16 cellular contexts compared by ENCODE assay signal in the genomic region with DNA sequence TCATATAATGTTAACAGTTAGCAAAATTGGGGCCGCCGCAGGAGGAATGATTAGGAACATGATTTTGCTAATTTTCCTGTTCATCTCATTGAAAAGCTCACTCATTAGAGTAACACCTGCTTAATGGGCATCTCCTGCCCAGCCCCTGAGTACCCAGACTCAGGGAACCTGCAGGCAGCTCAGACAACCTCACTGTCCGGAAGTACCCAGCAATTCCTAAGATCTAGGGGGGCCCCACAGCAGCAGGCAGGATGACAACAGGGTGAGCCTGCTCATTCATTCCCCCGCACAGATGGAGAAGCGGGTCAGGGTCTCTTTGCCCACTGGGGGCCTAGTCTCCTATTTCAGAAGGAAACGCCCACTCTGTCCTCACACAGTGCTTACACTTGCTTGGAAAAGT. TPM values are rescaled to one million over a fixed set of nuclear protein-coding genes. Genes with fewer than 3 reads are reported as not detected.
A peak's percentile ranks its signal among the peaks of the same experiment; 100 is the strongest.
DNase-seq lines count a peak whose midpoint lies in the region; ATAC-seq and TF ChIP-seq lines count a peak whose summit lies in the region.
"Had no signal": no experiment of that assay in that cellular context is flagged by ENCODE, and none has a peak within 500 bp of the region (broad histone marks: within the 10 kb centered on the region; RNA-seq: fewer than 3 reads in every experiment).

No MANE protein-coding gene starts in this region.

- TF ChIP-seq POLR2A in gastrocnemius medialis (IDR thresholded peaks at IDR 0.05) = no peak

- peaks cover 26% of the 10 kb centered on the region for H3F3A ChIP-seq in MM.1S (ENCODE audit: insufficient read depth, low read length)

- no TSS peak for BruUV-seq in A673 (replicated peaks; lab: Mats Ljungman, UMichigan)

- no peaks in the 10 kb centered on the region for H3K9me3 Mint-ChIP-seq in activated T-cell treated with anti-CD3 and anti-CD28 coated beads, Interleukin-2, amount 50 U/mL, for 72 hours
- H3K9me3 Mint-ChIP-seq: endodermal cell had no signal

- H3K36me3 Mint-ChIP-seq in activated T-cell treated with anti-CD3 and anti-CD28 coated beads, Interleukin-2, amount 50 U/mL, for 72 hours (ENCODE audit: insufficient read depth in 2 of 2) = peaks cover 6 to 19% of the 10 kb centered on the region in 2 donors

- H3K4me1 Mint-ChIP-seq in activated T-cell treated with anti-CD3 and anti-CD28 coated beads, Interleukin-2, amount 50 U/mL, for 72 hours (ENCODE audit: low read depth) = peaks cover 81% of the 10 kb centered on the region
- H3K4me1 Mint-ChIP-seq: endodermal cell had no signal

- no peak overlapping the region for H2AFZ ChIP-seq in MM.1S (ENCODE audit: low read length)

- no peaks in the 10 kb centered on the region for H3K27me3 ChIP-seq in MM.1S (replicated peaks; ENCODE audit: insufficient read depth, low read length)
- H3K27me3 ChIP-seq in effector memory CD4-positive, alpha-beta T cell (replicated peaks; ENCODE audit: control insufficient read depth, insufficient read depth, low read length, poor library complexity, severe bottlenecking) = no peaks in the 10 kb centered on the region
- no peaks in the 10 kb centered on the region for H3K27me3 ChIP-seq in gastrocnemius medialis
- no peaks in the 10 kb centered on the region for H3K27me3 ChIP-seq in A673 (replicated peaks; ENCODE audit: insufficient read depth, low read depth, low read length, poor library complexity)
- H3K27me3 ChIP-seq: Peyer's patch had no signal

- intact Hi-C loops in gastrocnemius medialis (cut with DNase I; ENCODE audit: low total_unique reads) = no loop called here
- intact Hi-C loops in A673 (cut with micrococcal nuclease; ENCODE audit: unreplicated experiment) = no loop called here

- H3K27ac ChIP-seq in MM.1S (ENCODE audit: low read length) = peak overlapping the region; percentile 3; the same call in 1 of the 2 replicates
- H3K27ac ChIP-seq in effector memory CD4-positive, alpha-beta T cell (ENCODE audit: insufficient read depth, low read length, poor library complexity, severe bottlenecking) = peak overlapping the region; percentile 54
- H3K27ac ChIP-seq in gastrocnemius medialis = peak overlapping the region; percentile 94 to 100 (median 98)
- H3K27ac ChIP-seq in A673 (ENCODE audit: low read depth, low read length, poor library complexity, severe bottlenecking) = no peak overlapping the region
- H3K27ac ChIP-seq: lower lobe of right lung had no signal

- no peak overlapping the region for H3K4me2 ChIP-seq in MM.1S (ENCODE audit: low read depth, low read length)

- TF ChIP-seq CTCF in MM.1S (IDR thresholded peaks at IDR 0.05; ENCODE audit: low read length) (no peak), gastrocnemius medialis (IDR thresholded peaks at IDR 0.05 in 4 of 5, conservative IDR thresholded peaks at IDR 0.05 in 1 of 5) (no peak), A673 (conservative IDR thresholded peaks at IDR 0.05; ENCODE audit: low read depth, low read length) (no peak)

- CTCF ChIA-PET in A673 (lab: Charles Lee) = no interaction called here

- POLR2A ChIA-PET in A673 (lab: Charles Lee; ENCODE audit: low non-redundant PET) = no interaction called here

- peaks cover 31% of the 10 kb centered on the region for H3K4me1 ChIP-seq in MM.1S (ENCODE audit: low read length)
- H3K4me1 ChIP-seq in effector memory CD4-positive, alpha-beta T cell (ENCODE audit: control insufficient read depth, insufficient read depth, low read length, poor library complexity, severe bottlenecking) = peaks cover 56% of the 10 kb centered on the region
- peaks cover 30 to 41% of the 10 kb centered on the region in 2 donors for H3K4me1 ChIP-seq in gastrocnemius medialis
- H3K4me1 ChIP-seq in A673 (ENCODE audit: insufficient read depth, low read length, poor library complexity, severe bottlenecking) = no peaks in the 10 kb centered on the region

- H3K9ac ChIP-seq in MM.1S (ENCODE audit: low read length) = no peak overlapping the region

- no peak for ATAC-seq in activated T-cell treated with anti-CD3 and anti-CD28 coated beads, Interleukin-2, amount 50 U/mL, for 72 hours (replicated peaks in 1 of 2)
- no peak for ATAC-seq in gastrocnemius medialis
- ATAC-seq in HG02884 (IDR thresholded peaks at IDR 0.05; ENCODE audit: unreplicated experiment) = no peak
- no peak for ATAC-seq in GM21825 (IDR thresholded peaks at IDR 0.05; ENCODE audit: unreplicated experiment)
- ATAC-seq: lower lobe of right lung, sciatic nerve had no signal

- H3K4me3 ChIP-seq in MM.1S (ENCODE audit: low read length) (no peak overlapping the region), gastrocnemius medialis (no peak overlapping the region), A673 (ENCODE audit: low read depth, low read length, poor library complexity, severe bottlenecking) (no peak overlapping the region)
- no peak overlapping the region for H3K4me3 ChIP-seq in effector memory CD4-positive, alpha-beta T cell (ENCODE audit: insufficient read depth, low read depth, low read length, poor library complexity, severe bottlenecking)
- H3K4me3 ChIP-seq: lower lobe of right lung, Peyer's patch had no signal

- peaks cover 84% of the 10 kb centered on the region for H3K79me2 ChIP-seq in MM.1S (ENCODE audit: low read length)

- H3K9me3 ChIP-seq in MM.1S (replicated peaks; ENCODE audit: insufficient read depth, low read length) (no peaks in the 10 kb centered on the region), gastrocnemius medialis (no peaks in the 10 kb centered on the region), A673 (ENCODE audit: low read depth, low read length, poor library complexity, severe bottlenecking) (no peaks in the 10 kb centered on the region)
- no peaks in the 10 kb centered on the region for H3K9me3 ChIP-seq in effector memory CD4-positive, alpha-beta T cell (ENCODE audit: control insufficient read depth, low read length)
- H3K9me3 ChIP-seq: lower lobe of right lung, Peyer's patch had no signal

- H3K27ac Mint-ChIP-seq in activated T-cell treated with anti-CD3 and anti-CD28 coated beads, Interleukin-2, amount 50 U/mL, for 72 hours = peak overlapping the region; percentile 92
- H3K27ac Mint-ChIP-seq: endodermal cell had no signal

- H4K20me1 ChIP-seq in MM.1S (ENCODE audit: insufficient read depth, low read length) = no peaks in the 10 kb centered on the region

- peaks cover 10% of the 10 kb centered on the region for H3K36me3 ChIP-seq in MM.1S (replicated peaks; ENCODE audit: insufficient read depth, low read length)
- peaks cover 43% of the 10 kb centered on the region for H3K36me3 ChIP-seq in effector memory CD4-positive, alpha-beta T cell (ENCODE audit: control insufficient read depth, insufficient read depth, low read length)
- peaks cover 0 to 19% of the 10 kb centered on the region in 2 donors for H3K36me3 ChIP-seq in gastrocnemius medialis
- no peaks in the 10 kb centered on the region for H3K36me3 ChIP-seq in A673 (ENCODE audit: insufficient read depth, low read length, poor library complexity, severe bottlenecking)

- in situ Hi-C loops in gastrocnemius medialis (cut with MboI; ENCODE audit: low sequenced_read_pairs in 4 of 4) = no loop called here

- no peak for DNase-seq in activated T-cell treated with anti-CD3 and anti-CD28 coated beads, Interleukin-2, amount 50 U/mL, for 72 hours
- no peak for DNase-seq in activated T-cell treated with anti-CD3 and anti-CD28 coated beads, Interleukin-2, amount 50 U/mL, for 48 hours
- DNase-seq in MM.1S (no peak), gastrocnemius medialis (no peak), A673 (ENCODE audit: low spot score) (no peak)
- no peak for DNase-seq in effector memory CD4-positive, alpha-beta T cell
- DNase-seq: activated gamma-delta T cell; lower lobe of right lung; NCI-H2029; NCI-H82; stimulated activated CD4-positive, alpha-beta T cell treated with anti-CD3 and anti-CD28 coated beads, Interleukin-2, amount 100 ng/mL, for 48 hours had no signal

- H3K27me3 Mint-ChIP-seq in activated T-cell treated with anti-CD3 and anti-CD28 coated beads, Interleukin-2, amount 50 U/mL, for 72 hours (ENCODE audit: low read depth) = no peaks in the 10 kb centered on the region

- peak overlapping the region; percentile 87 to 93 for H3K4me3 Mint-ChIP-seq in activated T-cell treated with anti-CD3 and anti-CD28 coated beads, Interleukin-2, amount 50 U/mL, for 72 hours
- H3K4me3 Mint-ChIP-seq: endodermal cell had no signal

- H3K9me2 ChIP-seq in MM.1S (replicated peaks; ENCODE audit: insufficient read depth, low read length) = no peaks in the 10 kb centered on the region

RNA-seq across cellular contexts. Expression of a gene that starts 12.6 kb away (rescaled TPM):
- total RNA-seq in activated T-cell treated with anti-CD3 and anti-CD28 coated beads, Interleukin-2, amount 50 U/mL, for 72 hours = 10 to 100 TPM; 38.0 to 42.3 TPM
- total RNA-seq in gastrocnemius medialis (10 to 100 TPM in 2 of 4 donors, 1 to 10 TPM in 2; 3.6 to 16.0 (median 10.1) TPM), A673 (2021) (0.84 and 1.7 TPM in 2 replicates)

RNA-seq across cellular contexts. Expression of a gene that starts 25.8 kb away (rescaled TPM):
- total RNA-seq in activated T-cell treated with anti-CD3 and anti-CD28 coated beads, Interleukin-2, amount 50 U/mL, for 72 hours = under 1 TPM; 0.23 to 0.31 TPM
- total RNA-seq in gastrocnemius medialis (100 to 1,000 TPM; 110 to 395 (median 184) TPM), A673 (2021) (not detected in 2 replicates)

Comparison
In these comparisons a context has a peak if more than half of its experiments do, and no peak if none do; other contexts are left out.
1. RNA of a gene that starts 25.8 kb away (total RNA-seq): 110 to 395 TPM in gastrocnemius medialis; 0.23 to 0.31 TPM in activated T-cell treated with anti-CD3 and anti-CD28 coated beads, Interleukin-2, amount 50 U/mL, for 72 hours and not detected in A673; every median in the first group is over 10 times any median in the second.